In the genomic region with DNA sequence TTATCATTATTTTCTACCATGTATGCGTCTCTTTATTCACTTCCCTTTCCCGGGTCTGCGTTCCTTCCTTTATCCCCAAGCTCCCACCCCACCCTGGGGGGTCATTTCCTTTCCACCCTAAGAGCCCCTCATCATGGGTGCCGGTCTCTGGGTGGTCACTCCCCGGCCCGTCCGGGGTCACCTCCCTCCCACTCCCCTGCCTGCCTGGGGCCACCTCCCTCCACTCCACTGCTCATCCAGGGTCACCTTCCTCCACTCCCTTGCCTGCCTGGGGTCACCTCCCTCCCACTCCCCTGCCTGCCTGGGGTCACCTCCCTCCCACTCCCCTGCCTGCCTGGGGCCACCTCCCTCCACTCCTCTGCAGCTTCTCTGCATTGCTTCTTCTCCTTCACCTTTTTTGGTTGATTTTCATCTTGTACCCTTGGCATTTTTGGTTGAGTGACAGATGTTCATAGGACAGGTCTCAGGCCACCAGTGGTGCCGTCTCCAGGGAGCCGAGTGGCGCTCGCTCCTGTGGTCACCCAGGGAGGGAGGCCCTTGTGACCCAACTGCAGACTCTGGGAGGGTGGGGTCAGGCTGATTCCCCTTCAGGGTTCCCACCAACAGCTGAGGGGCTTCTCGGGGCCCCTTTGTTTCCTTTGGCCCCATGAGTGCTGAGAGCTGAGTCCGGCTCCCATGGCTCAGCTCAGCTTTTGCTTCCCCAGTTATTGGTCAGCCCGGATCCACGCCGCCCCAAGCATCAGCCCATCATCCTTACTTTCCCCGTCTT, we compare ENCODE assay signal across 25 cellular contexts. TPM values are rescaled to one million over a fixed set of nuclear protein-coding genes. Genes with fewer than 3 reads are reported as not detected.
DNase-seq lines count a peak whose midpoint lies in the region; ATAC-seq and TF ChIP-seq lines count a peak whose summit lies in the region.
"Had no signal": no experiment of that assay in that cellular context is flagged by ENCODE, and none has a peak within 500 bp of the region (broad histone marks: within the 10 kb centered on the region; RNA-seq: fewer than 3 reads in every experiment).

No MANE protein-coding gene starts in this region.

- no peak overlapping the region for H2AFZ ChIP-seq in osteoblast (ENCODE audit: low read length)
- H2AFZ ChIP-seq: hepatocyte had no signal

- no peak for TF ChIP-seq CTCF in osteoblast (IDR thresholded peaks at IDR 0.05; ENCODE audit: extremely low read depth, low read depth, low read length)

- CTCF ChIA-PET in activated CD4-positive, alpha-beta memory T cell treated with anti-CD3 and anti-CD28 coated beads, Interleukin-2, amount 10 ng/mL, durations not matched to agents 7 days and 5 days (lab: Charles Lee), result interaction anchor here (0.9 kb wide), 1 partner anchor 11 kb away, joined by 3 read pairs; no protein-coding TSS in a partner anchor
- CTCF ChIA-PET in activated CD4-positive, alpha-beta memory T cell treated with anti-CD3 and anti-CD28 coated beads for 36 hours (lab: Charles Lee), result interaction anchor here (0.6 to 2.3 kb wide), 6 partner anchors 9 to 454 kb away, joined by 3 to 8 read pairs (median 3); no protein-coding TSS in a partner anchor
- CTCF ChIA-PET in CD4-positive, alpha-beta memory T cell (lab: Charles Lee; ENCODE audit: partially characterized antibody), result interaction anchor here (1.0 to 3.2 kb wide), 5 partner anchors 10 to 112 kb away, joined by 3 to 19 read pairs (median 3); no protein-coding TSS in a partner anchor

- H3K27ac ChIP-seq in CD4-positive, alpha-beta memory T cell (ENCODE audit: low read depth, low read length), result no peak overlapping the region
- H3K27ac ChIP-seq in osteoblast (ENCODE audit: low read depth, low read length), result no peak overlapping the region
- H3K27ac ChIP-seq: A549, gastroesophageal sphincter, hepatocyte, left ventricle myocardium inferior, SK-N-MC, transverse colon had no signal

- POLR2A ChIA-PET in activated CD4-positive, alpha-beta memory T cell treated with anti-CD3 and anti-CD28 coated beads, Interleukin-2, amount 10 ng/mL, durations not matched to agents 7 days and 5 days (lab: Charles Lee), result interaction anchor here (1.2 kb wide), 1 partner anchor 54 kb away, joined by 3 read pairs; no protein-coding TSS in a partner anchor
- POLR2A ChIA-PET in activated CD4-positive, alpha-beta memory T cell treated with anti-CD3 and anti-CD28 coated beads for 36 hours (lab: Charles Lee), result no interaction called here
- POLR2A ChIA-PET in CD4-positive, alpha-beta memory T cell (lab: Charles Lee; ENCODE audit: partially characterized antibody), result no interaction called here
- POLR2A ChIA-PET in activated naive CD8-positive, alpha-beta T cell treated with anti-CD3 and anti-CD28 coated beads, Interleukin-2, amount 10 ng/mL, durations not matched to agents 7 days and 5 days (lab: Charles Lee), result interaction anchor here (1.0 kb wide), 1 partner anchor 39 kb away, joined by 3 read pairs; no protein-coding TSS in a partner anchor

- no peaks in the 10 kb centered on the region for H3K27me3 ChIP-seq in CD4-positive, alpha-beta memory T cell (ENCODE audit: insufficient read depth, low read length)
- H3K27me3 ChIP-seq in osteoblast (ENCODE audit: insufficient read depth, low read length), result peaks cover 13% of the 10 kb centered on the region

- no peak overlapping the region for H3K4me3 ChIP-seq in CD4-positive, alpha-beta memory T cell (ENCODE audit: low read length in 2 of 2)
- H3K4me3 ChIP-seq in osteoblast (ENCODE audit: insufficient read depth, low read length), result no peak overlapping the region
- H3K4me3 ChIP-seq: A549, gastroesophageal sphincter, hepatocyte, left ventricle myocardium inferior, smooth muscle cell, transverse colon had no signal

- H3K36me3 ChIP-seq in CD4-positive, alpha-beta memory T cell (ENCODE audit: insufficient read depth, low read length), result no peaks in the 10 kb centered on the region
- no peaks in the 10 kb centered on the region for H3K36me3 ChIP-seq in osteoblast (ENCODE audit: insufficient read depth, low read length)
- H3K36me3 ChIP-seq: gastroesophageal sphincter, left ventricle myocardium inferior, transverse colon had no signal

- H3K27ac Mint-ChIP-seq in activated CD4-positive, alpha-beta memory T cell treated with anti-CD3 and anti-CD28 coated beads, Interleukin-2, amount 10 ng/mL, durations not matched to agents 7 days and 5 days, result peak overlapping the region; percentile 18
- no peak overlapping the region for H3K27ac Mint-ChIP-seq in activated CD4-positive, alpha-beta memory T cell treated with anti-CD3 and anti-CD28 coated beads for 36 hours
- H3K27ac Mint-ChIP-seq in CD4-positive, alpha-beta memory T cell, result peak overlapping the region in 4 of 7 donors; percentile 34 to 86 (median 76)
- H3K27ac Mint-ChIP-seq in activated naive CD8-positive, alpha-beta T cell treated with anti-CD3 and anti-CD28 coated beads, Interleukin-2, amount 10 ng/mL, durations not matched to agents 7 days and 5 days, result peak overlapping the region; percentile 66
- H3K27ac Mint-ChIP-seq: H9 had no signal

- peaks cover 33% of the 10 kb centered on the region for H3K4me1 ChIP-seq in CD4-positive, alpha-beta memory T cell (ENCODE audit: insufficient read depth, low read length)
- no peaks in the 10 kb centered on the region for H3K4me1 ChIP-seq in osteoblast (ENCODE audit: insufficient read depth, low read length)
- H3K4me1 ChIP-seq: A549, Caco-2 had no signal

- no peak overlapping the region for H3K4me3 Mint-ChIP-seq in activated CD4-positive, alpha-beta memory T cell treated with anti-CD3 and anti-CD28 coated beads, Interleukin-2, amount 10 ng/mL, durations not matched to agents 7 days and 5 days
- H3K4me3 Mint-ChIP-seq in activated CD4-positive, alpha-beta memory T cell treated with anti-CD3 and anti-CD28 coated beads for 36 hours, result no peak overlapping the region
- H3K4me3 Mint-ChIP-seq in CD4-positive, alpha-beta memory T cell, result no peak overlapping the region
- no peak overlapping the region for H3K4me3 Mint-ChIP-seq in activated naive CD8-positive, alpha-beta T cell treated with anti-CD3 and anti-CD28 coated beads, Interleukin-2, amount 10 ng/mL, durations not matched to agents 7 days and 5 days
- H3K4me3 Mint-ChIP-seq: H9 had no signal

- H3K27me3 Mint-ChIP-seq in activated CD4-positive, alpha-beta memory T cell treated with anti-CD3 and anti-CD28 coated beads, Interleukin-2, amount 10 ng/mL, durations not matched to agents 7 days and 5 days, result no peaks in the 10 kb centered on the region
- H3K27me3 Mint-ChIP-seq in activated CD4-positive, alpha-beta memory T cell treated with anti-CD3 and anti-CD28 coated beads for 36 hours, result no peaks in the 10 kb centered on the region
- peaks cover 0 to 3% of the 10 kb centered on the region in 2 donors for H3K27me3 Mint-ChIP-seq in CD4-positive, alpha-beta memory T cell
- no peaks in the 10 kb centered on the region for H3K27me3 Mint-ChIP-seq in activated naive CD8-positive, alpha-beta T cell treated with anti-CD3 and anti-CD28 coated beads, Interleukin-2, amount 10 ng/mL, durations not matched to agents 7 days and 5 days

- no peak for DNase-seq in activated CD4-positive, alpha-beta memory T cell treated with anti-CD3 and anti-CD28 coated beads, Interleukin-2, amount 10 ng/mL, durations not matched to agents 7 days and 5 days
- DNase-seq in activated CD4-positive, alpha-beta memory T cell treated with anti-CD3 and anti-CD28 coated beads for 36 hours, result no peak
- no peak for DNase-seq in CD4-positive, alpha-beta memory T cell
- DNase-seq in activated naive CD8-positive, alpha-beta T cell treated with anti-CD3 and anti-CD28 coated beads, Interleukin-2, amount 10 ng/mL, durations not matched to agents 7 days and 5 days, result no peak
- DNase-seq in osteoblast (ENCODE audit: insufficient read length, low spot score, missing footprints), result peak; percentile 52
- DNase-seq in iPS-NIHi11 (ENCODE audit: low spot score), result no peak
- DNase-seq: activated gamma-delta T cell treated with Interleukin-2 at 50 U/mL for 16 hours; amniotic stem cell; Caco-2; H9; left ventricle myocardium inferior; NCI-H2029 treated with DMSO at 0.1 percent for 48 hours; NCI-H69; stimulated activated CD4-positive, alpha-beta T cell treated with anti-CD3 and anti-CD28 coated beads, Interleukin-2, amount 100 ng/mL, for 24 hours; T-helper 2 cell; transverse colon had no signal

- H3K4me2 ChIP-seq in osteoblast (ENCODE audit: insufficient read depth, low read length), result no peak overlapping the region
- H3K4me2 ChIP-seq: A549, hepatocyte, smooth muscle cell had no signal

- peaks cover 2% of the 10 kb centered on the region for H3K36me3 Mint-ChIP-seq in activated CD4-positive, alpha-beta memory T cell treated with anti-CD3 and anti-CD28 coated beads, Interleukin-2, amount 10 ng/mL, durations not matched to agents 7 days and 5 days (ENCODE audit: low read depth)
- no peaks in the 10 kb centered on the region for H3K36me3 Mint-ChIP-seq in activated CD4-positive, alpha-beta memory T cell treated with anti-CD3 and anti-CD28 coated beads for 36 hours
- H3K36me3 Mint-ChIP-seq in CD4-positive, alpha-beta memory T cell, result no peaks in the 10 kb centered on the region
- H3K36me3 Mint-ChIP-seq in activated naive CD8-positive, alpha-beta T cell treated with anti-CD3 and anti-CD28 coated beads, Interleukin-2, amount 10 ng/mL, durations not matched to agents 7 days and 5 days, result no peaks in the 10 kb centered on the region
- H3K36me3 Mint-ChIP-seq: natural killer cell treated with Interleukin-12 subunit alpha and Interleukin-12 subunit beta and Interleukin-15 and Interleukin-18, amount 100 ng/mL, for 72 hours had no signal

- intact Hi-C loops in activated CD4-positive, alpha-beta memory T cell treated with anti-CD3 and anti-CD28 coated beads for 36 hours (cut with micrococcal nuclease), result loop anchor here (5.0 kb wide), 1 partner anchor 308 kb away; a partner anchor contains a TSS
- intact Hi-C loops in CD4-positive, alpha-beta memory T cell (cut with micrococcal nuclease), result loop anchor here (5.0 kb wide), 1 partner anchor 308 kb away; a partner anchor contains a TSS

- peaks cover 15% of the 10 kb centered on the region for H3K4me1 Mint-ChIP-seq in activated CD4-positive, alpha-beta memory T cell treated with anti-CD3 and anti-CD28 coated beads, Interleukin-2, amount 10 ng/mL, durations not matched to agents 7 days and 5 days
- H3K4me1 Mint-ChIP-seq in activated CD4-positive, alpha-beta memory T cell treated with anti-CD3 and anti-CD28 coated beads for 36 hours (ENCODE audit: low read depth), result peaks cover 11% of the 10 kb centered on the region
- peaks cover 16 to 21% (median 18%) of the 10 kb centered on the region in 4 donors for H3K4me1 Mint-ChIP-seq in CD4-positive, alpha-beta memory T cell
- H3K4me1 Mint-ChIP-seq in activated naive CD8-positive, alpha-beta T cell treated with anti-CD3 and anti-CD28 coated beads, Interleukin-2, amount 10 ng/mL, durations not matched to agents 7 days and 5 days, result peaks cover 13% of the 10 kb centered on the region

- H3K9me3 ChIP-seq in CD4-positive, alpha-beta memory T cell (ENCODE audit: control insufficient read depth in 1 of 2, low read length in 2 of 2), result no peaks in the 10 kb centered on the region
- no peaks in the 10 kb centered on the region for H3K9me3 ChIP-seq in osteoblast (ENCODE audit: low read depth, low read length)
- H3K9me3 ChIP-seq: A549, Caco-2, gastroesophageal sphincter, left ventricle myocardium inferior, transverse colon had no signal

- peaks cover under 1% of the 10 kb centered on the region for H3K9me3 Mint-ChIP-seq in activated CD4-positive, alpha-beta memory T cell treated with anti-CD3 and anti-CD28 coated beads, Interleukin-2, amount 10 ng/mL, durations not matched to agents 7 days and 5 days
- no peaks in the 10 kb centered on the region for H3K9me3 Mint-ChIP-seq in activated CD4-positive, alpha-beta memory T cell treated with anti-CD3 and anti-CD28 coated beads for 36 hours
- H3K9me3 Mint-ChIP-seq in CD4-positive, alpha-beta memory T cell, result no peaks in the 10 kb centered on the region
- H3K9me3 Mint-ChIP-seq in activated naive CD8-positive, alpha-beta T cell treated with anti-CD3 and anti-CD28 coated beads, Interleukin-2, amount 10 ng/mL, durations not matched to agents 7 days and 5 days, result no peaks in the 10 kb centered on the region
- H3K9me3 Mint-ChIP-seq: natural killer cell treated with Interleukin-12 subunit alpha and Interleukin-12 subunit beta and Interleukin-15 and Interleukin-18, amount 100 ng/mL, for 72 hours had no signal

- ATAC-seq in activated naive CD8-positive, alpha-beta T cell treated with anti-CD3 and anti-CD28 coated beads, Interleukin-2, amount 10 ng/mL, durations not matched to agents 7 days and 5 days (ENCODE audit: low read depth), result no peak
- ATAC-seq in HG02852 (IDR thresholded peaks at IDR 0.05; ENCODE audit: unreplicated experiment), result no peak
- no peak for ATAC-seq in HG03378 (IDR thresholded peaks at IDR 0.05; ENCODE audit: unreplicated experiment)
- ATAC-seq: A549; gastroesophageal sphincter; natural killer cell treated with Interleukin-12 subunit alpha and Interleukin-12 subunit beta and Interleukin-15 and Interleukin-18, amount 100 ng/mL, for 72 hours had no signal

- no peaks in the 10 kb centered on the region for H4K20me1 ChIP-seq in osteoblast (ENCODE audit: insufficient read depth, low read length)

- no peaks in the 10 kb centered on the region for H3K79me2 ChIP-seq in osteoblast (ENCODE audit: insufficient read depth, low read length)
- H3K79me2 ChIP-seq: hepatocyte had no signal

RNA-seq across cellular contexts. Expression of a gene that starts 48.6 kb away (rescaled TPM):
- 1 to 10 TPM; 3.4 to 3.9 TPM for total RNA-seq in activated CD4-positive, alpha-beta memory T cell treated with anti-CD3 and anti-CD28 coated beads, Interleukin-2, amount 10 ng/mL, durations not matched to agents 7 days and 5 days
- total RNA-seq in activated CD4-positive, alpha-beta memory T cell treated with anti-CD3 and anti-CD28 coated beads for 36 hours, result 1 to 10 TPM; 5.3 to 6.6 TPM
- 1 to 10 TPM in 1 of 2 experiments, under 1 TPM in 1; 0.99 to 1.6 TPM for total RNA-seq in CD4-positive, alpha-beta memory T cell
- 1 to 10 TPM in 1 of 2 donors, under 1 TPM in 1; 0.36 to 1.1 TPM for polyA plus RNA-seq in CD4-positive, alpha-beta memory T cell
- total RNA-seq in activated naive CD8-positive, alpha-beta T cell treated with anti-CD3 and anti-CD28 coated beads, Interleukin-2, amount 10 ng/mL, durations not matched to agents 7 days and 5 days, result 1 to 10 TPM in 1 of 2 experiments, not detected in 1; 1.2 TPM
- 1.1 and 1.2 TPM in 2 replicates for total RNA-seq in osteoblast
- total RNA-seq: HT-29 had no signal

RNA-seq across cellular contexts. Expression of a gene that starts 52.7 kb away (rescaled TPM):
- 10 to 100 TPM; 30.0 to 31.2 TPM for total RNA-seq in activated CD4-positive, alpha-beta memory T cell treated with anti-CD3 and anti-CD28 coated beads, Interleukin-2, amount 10 ng/mL, durations not matched to agents 7 days and 5 days
- total RNA-seq in activated CD4-positive, alpha-beta memory T cell treated with anti-CD3 and anti-CD28 coated beads for 36 hours, result 10 to 100 TPM; 29.2 to 30.3 TPM
- total RNA-seq in CD4-positive, alpha-beta memory T cell, result 1 to 10 TPM; 8.0 to 9.8 TPM
- 1 to 10 TPM; 7.4 to 8.5 TPM for polyA plus RNA-seq in CD4-positive, alpha-beta memory T cell
- total RNA-seq in activated naive CD8-positive, alpha-beta T cell treated with anti-CD3 and anti-CD28 coated beads, Interleukin-2, amount 10 ng/mL, durations not matched to agents 7 days and 5 days, result 10 to 100 TPM; 34.3 to 38.4 TPM
- total RNA-seq in osteoblast, result 2.9 and 3.2 TPM in 2 replicates

Comparison
In these comparisons a context has a peak if more than half of its experiments do, and no peak if none do; other contexts are left out.
1. POLR2A ChIA-PET loops: an anchor here in activated CD4-positive, alpha-beta memory T cell treated with anti-CD3 and anti-CD28 coated beads, Interleukin-2, amount 10 ng/mL, durations not matched to agents 7 days and 5 days (1.2 kb wide) and activated naive CD8-positive, alpha-beta T cell treated with anti-CD3 and anti-CD28 coated beads, Interleukin-2, amount 10 ng/mL, durations not matched to agents 7 days and 5 days (1.0 kb wide); none called in activated CD4-positive, alpha-beta memory T cell treated with anti-CD3 and anti-CD28 coated beads for 36 hours and CD4-positive, alpha-beta memory T cell.